Comparison of ENCODE assay signal across 8 cellular contexts in genomic region chr16:11667824-11668589, GRCh38. TPM values are rescaled to one million over a fixed set of nuclear protein-coding genes. Genes with fewer than 3 reads are reported as not detected.
DNase-seq lines count a peak whose midpoint lies in the region; ATAC-seq lines count a peak whose summit lies in the region.

Gene SNN (plus strand): TSS chr16:11668455. CDS start chr16:11676060, 7,605 bp downstream.

- peak; percentile 86 for DNase-seq in NCI-H1436 (lab: John Stamatoyannopoulos, UW)
- no peak for DNase-seq in NCI-H1436 treated with DMSO at 0.1 percent for 48 hours (lab: John Stamatoyannopoulos, UW)
- DNase-seq in NCI-H226: peak; percentile 80
- DNase-seq in activated CD4-positive, alpha-beta T cell treated with anti-CD3 and anti-CD28 coated beads for 1 hour: peak; percentile 73
- peak; percentile 99 for DNase-seq in cerebellum (ENCODE audit: low spot score)
- peak; percentile 18 for DNase-seq in kidney glomerular epithelial cell (lab: John Stamatoyannopoulos, UW)
- peak; percentile 93 for DNase-seq in stimulated activated CD4-positive, alpha-beta T cell treated with anti-CD3 and anti-CD28 coated beads, Interleukin-15, amount 100 ng/mL, for 24 hours

- ATAC-seq in HG02973 (IDR thresholded peaks at IDR 0.05; ENCODE audit: unreplicated experiment): peak; percentile 53

RNA-seq across cellular contexts. Expression of gene SNN, which starts in this region (rescaled TPM):
- 130 TPM for total RNA-seq in cerebellum
